ENCODE assay signal across 8 cellular contexts in the genomic region with DNA sequence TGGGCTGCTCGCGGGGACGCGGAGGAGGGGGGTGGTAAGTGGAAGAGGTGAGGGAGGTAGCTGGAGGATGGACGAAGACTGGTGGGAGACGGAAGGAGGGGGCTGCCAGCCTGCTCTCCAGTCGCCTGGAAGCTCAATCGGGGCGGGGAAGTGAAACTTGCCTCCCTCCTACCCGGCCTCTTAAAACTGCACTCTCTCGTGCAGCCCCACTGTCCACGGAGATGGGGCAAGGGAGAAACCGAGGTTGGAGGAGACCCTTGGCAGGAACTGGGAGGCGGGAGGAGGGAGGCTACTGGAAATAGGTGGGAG. TPM values are rescaled to one million over a fixed set of nuclear protein-coding genes. Genes with fewer than 3 reads are reported as not detected.
DNase-seq lines count a peak whose midpoint lies in the region; ATAC-seq and TF ChIP-seq lines count a peak whose summit lies in the region.

No MANE protein-coding gene starts in this region.

- H3K4me1 ChIP-seq in neural progenitor cell: peaks cover 59% of the 10 kb centered on the region

- H3K4me2 ChIP-seq in neural progenitor cell: peak overlapping the region; percentile 96

- peaks cover 11% of the 10 kb centered on the region for H3K4me1 Mint-ChIP-seq in endothelial cell (ENCODE audit: unreplicated experiment)
- H3K4me1 Mint-ChIP-seq in neural progenitor cell: peaks cover 53% of the 10 kb centered on the region

- peak overlapping the region; percentile 93 for H3K4me3 Mint-ChIP-seq in endothelial cell (ENCODE audit: unreplicated experiment)
- H3K4me3 Mint-ChIP-seq in neural progenitor cell: peak overlapping the region; percentile 100

- peaks cover 13% of the 10 kb centered on the region for H3K27me3 Mint-ChIP-seq in endothelial cell (ENCODE audit: unreplicated experiment)
- H3K27me3 Mint-ChIP-seq in neural progenitor cell (ENCODE audit: insufficient read depth, low read depth): peaks cover 39% of the 10 kb centered on the region

- no peak overlapping the region for H3K27ac ChIP-seq in neural progenitor cell

- peak overlapping the region; percentile 87 for H3K4me3 ChIP-seq in neural progenitor cell

- DNase-seq in EH (ENCODE audit: low read depth) (peak; percentile 38), HuH-7.5 (ENCODE audit: low spot score) (peak; percentile 39), endothelial cell (ENCODE audit: low spot score) (no peak), neural progenitor cell (ENCODE audit: low spot score) (no peak), NCI-H345 (lab: John Stamatoyannopoulos, UW) (no peak), SHP77 treated with DMSO at 0.1 percent for 48 hours (lab: John Stamatoyannopoulos, UW) (no peak)
- no peak for DNase-seq in stimulated activated CD4-positive, alpha-beta T cell treated with anti-CD3 and anti-CD28 coated beads, Interleukin-2, amount 100 ng/mL, for 24 hours

- H3K36me3 Mint-ChIP-seq in endothelial cell (ENCODE audit: low read depth, unreplicated experiment) (peaks cover 11% of the 10 kb centered on the region), neural progenitor cell (peaks cover 10% of the 10 kb centered on the region)

- peaks cover 36% of the 10 kb centered on the region for H3K79me2 ChIP-seq in neural progenitor cell (ENCODE audit: low read depth)

- H3K27ac Mint-ChIP-seq in endothelial cell (ENCODE audit: unreplicated experiment) (no peak overlapping the region), neural progenitor cell (no peak overlapping the region)

- H3K9me3 Mint-ChIP-seq in endothelial cell (ENCODE audit: unreplicated experiment) (no peaks in the 10 kb centered on the region), neural progenitor cell (peaks cover 3% of the 10 kb centered on the region)

- peaks cover 31% of the 10 kb centered on the region for H4K20me1 ChIP-seq in neural progenitor cell (ENCODE audit: low read depth)

- peaks cover 35% of the 10 kb centered on the region for H3K27me3 ChIP-seq in neural progenitor cell

- peak overlapping the region; percentile 62 for H2AFZ ChIP-seq in neural progenitor cell (replicated peaks)

- peaks cover 9% of the 10 kb centered on the region for H3K36me3 ChIP-seq in neural progenitor cell

- H3K9me3 ChIP-seq in neural progenitor cell (ENCODE audit: low read depth): no peaks in the 10 kb centered on the region

- ATAC-seq in GM21381 (IDR thresholded peaks at IDR 0.05; ENCODE audit: unreplicated experiment): no peak

- H3F3A ChIP-seq in neural progenitor cell (ENCODE audit: low read depth): peaks cover 24% of the 10 kb centered on the region

- no peak overlapping the region for H3K9ac ChIP-seq in neural progenitor cell

- TF ChIP-seq CTCF in endothelial cell (IDR thresholded peaks at IDR 0.05; ENCODE audit: unreplicated experiment): no peak
- no peak for TF ChIP-seq CTCF in neural progenitor cell (IDR thresholded peaks at IDR 0.05)

RNA-seq across cellular contexts. Expression of a gene that starts 1.1 kb away (rescaled TPM):
- total RNA-seq in endothelial cell (ENCODE audit: unreplicated experiment) (5.1 TPM), neural progenitor cell (ENCODE audit: low replicate concordance) (10.6 and 12.7 TPM in 2 replicates)

Comparison
In these comparisons a context has a peak if more than half of its experiments do, and no peak if none do; other contexts are left out.
1. DNase-seq: peak in EH (single experiment) and HuH-7.5 (single experiment); none in endothelial cell (single experiment), neural progenitor cell (single experiment), stimulated activated CD4-positive, alpha-beta T cell treated with anti-CD3 and anti-CD28 coated beads, Interleukin-2, amount 100 ng/mL, for 24 hours (0 of 2), NCI-H345 (single experiment) and SHP77 treated with DMSO at 0.1 percent for 48 hours (single experiment).